ENCODE assay signal across 9 cellular contexts in genomic region chr2:218367415-218368149, GRCh38. TPM values are rescaled to one million over a fixed set of nuclear protein-coding genes. Genes with fewer than 3 reads are reported as not detected.
A peak's percentile ranks its signal among the peaks of the same experiment; 100 is the strongest.
DNase-seq lines count a peak whose midpoint lies in the region; ATAC-seq and TF ChIP-seq lines count a peak whose summit lies in the region.
"Had no signal": no experiment of that assay in that cellular context is flagged by ENCODE, and none has a peak within 500 bp of the region (broad histone marks: within the 10 kb centered on the region; RNA-seq: fewer than 3 reads in every experiment).

No MANE protein-coding gene starts in this region.

- peak overlapping the region; percentile 59 for H3K4me3 ChIP-seq in lower lobe of right lung

- peaks cover 55% of the 10 kb centered on the region for H3K4me1 ChIP-seq in lower lobe of right lung

- H3K27ac ChIP-seq in lower lobe of right lung = peak overlapping the region; percentile 95

- H3K9me3 Mint-ChIP-seq in IgD-negative memory B cell = no peaks in the 10 kb centered on the region
- H3K9me3 Mint-ChIP-seq in activated CD4-positive, alpha-beta T cell treated with anti-CD3 and anti-CD28 coated beads, Interleukin-2, amount 10 ng/mL, durations not matched to agents 24 days and 14 days = no peaks in the 10 kb centered on the region

- H3K9me3 ChIP-seq in lower lobe of right lung = peaks cover 6% of the 10 kb centered on the region

- intact Hi-C loops in activated CD4-positive, alpha-beta T cell treated with anti-CD3 and anti-CD28 coated beads, Interleukin-2, amount 10 ng/mL, durations not matched to agents 24 days and 14 days (cut with micrococcal nuclease) = loop anchor here (2.0 to 5.0 kb wide), 2 partner anchors 31 to 75 kb away; partner anchors contain the start of genes CTDSP1 and TMBIM1
- intact Hi-C loops in lower lobe of right lung (cut with DNase I) = loop anchor here (10.0 kb wide), 1 partner anchor 73 kb away; the partner anchor contains the start of gene TMBIM1

- no peaks in the 10 kb centered on the region for H3K27me3 ChIP-seq in lower lobe of right lung (ENCODE audit: low read depth)

- H3K27me3 Mint-ChIP-seq in IgD-negative memory B cell = no peaks in the 10 kb centered on the region
- H3K27me3 Mint-ChIP-seq in activated CD4-positive, alpha-beta T cell treated with anti-CD3 and anti-CD28 coated beads, Interleukin-2, amount 10 ng/mL, durations not matched to agents 24 days and 14 days = peaks cover 29% of the 10 kb centered on the region

- H3K4me1 Mint-ChIP-seq in IgD-negative memory B cell = peaks cover 23 to 29% (median 27%) of the 10 kb centered on the region in 3 donors
- H3K4me1 Mint-ChIP-seq in activated CD4-positive, alpha-beta T cell treated with anti-CD3 and anti-CD28 coated beads, Interleukin-2, amount 10 ng/mL, durations not matched to agents 24 days and 14 days = peaks cover 4% of the 10 kb centered on the region

- DNase-seq in CMK (ENCODE audit: low read depth) = peak; percentile 88
- peak; percentile 92 for DNase-seq in activated CD4-positive, alpha-beta T cell treated with anti-CD3 and anti-CD28 coated beads, Interleukin-2, amount 10 ng/mL, durations not matched to agents 24 days and 14 days
- peak; percentile 21 for DNase-seq in dedifferentiated amniotic fluid mesenchymal stem cell (ENCODE audit: extremely low spot score)
- DNase-seq in lower lobe of right lung = peak; percentile 97
- DNase-seq in stimulated activated CD4-positive, alpha-beta T cell treated with anti-CD3 and anti-CD28 coated beads, TNF-alpha, amount 100 ng/mL, for 24 hours (ENCODE audit: low read depth in 3 of 3) = peak; percentile 22 to 73 (median 32)
- no peak for DNase-seq in NCI-H524 treated with DMSO at 0.1 percent for 48 hours (lab: John Stamatoyannopoulos, UW)

- ATAC-seq in GM21447 (IDR thresholded peaks at IDR 0.05; ENCODE audit: unreplicated experiment) (peak; percentile 92), lower lobe of right lung (peak; percentile 91 to 94)

- H3K36me3 ChIP-seq in lower lobe of right lung = no peaks in the 10 kb centered on the region

- H3K27ac Mint-ChIP-seq in IgD-negative memory B cell = peak overlapping the region; percentile 47 to 89 (median 58)
- peak overlapping the region; percentile 76 for H3K27ac Mint-ChIP-seq in activated CD4-positive, alpha-beta T cell treated with anti-CD3 and anti-CD28 coated beads, Interleukin-2, amount 10 ng/mL, durations not matched to agents 24 days and 14 days

- no peaks in the 10 kb centered on the region for H3K36me3 Mint-ChIP-seq in IgD-negative memory B cell
- H3K36me3 Mint-ChIP-seq in activated CD4-positive, alpha-beta T cell treated with anti-CD3 and anti-CD28 coated beads, Interleukin-2, amount 10 ng/mL, durations not matched to agents 24 days and 14 days (ENCODE audit: low read depth) = no peaks in the 10 kb centered on the region

- peak overlapping the region; percentile 74 to 91 (median 86) for H3K4me3 Mint-ChIP-seq in IgD-negative memory B cell
- H3K4me3 Mint-ChIP-seq in activated CD4-positive, alpha-beta T cell treated with anti-CD3 and anti-CD28 coated beads, Interleukin-2, amount 10 ng/mL, durations not matched to agents 24 days and 14 days = peak overlapping the region; percentile 80

- TF ChIP-seq CTCF in lower lobe of right lung (IDR thresholded peaks at IDR 0.05) = no peak

RNA-seq across cellular contexts. Expression of gene CATIP, which starts 10.9 kb away (rescaled TPM):
- polyA plus RNA-seq in IgD-negative memory B cell = 0.18 TPM
- total RNA-seq in activated CD4-positive, alpha-beta T cell treated with anti-CD3 and anti-CD28 coated beads, Interleukin-2, amount 10 ng/mL, durations not matched to agents 24 days and 14 days = not detected in 2 replicates
- total RNA-seq in lower lobe of right lung = 5.6 TPM
- total RNA-seq: T-helper 2 cell treated with Interferon-gamma antibody and Interleukin-4, amounts not matched to agents 100 ng/mL and 5 ng/mL, for 36 hours had no signal

RNA-seq across cellular contexts. Expression of gene SLC11A1, which starts 14.5 kb away (rescaled TPM):
- polyA plus RNA-seq in IgD-negative memory B cell = 1.3 TPM
- total RNA-seq in activated CD4-positive, alpha-beta T cell treated with anti-CD3 and anti-CD28 coated beads, Interleukin-2, amount 10 ng/mL, durations not matched to agents 24 days and 14 days = 0.12 and 0.19 TPM in 2 replicates
- total RNA-seq in lower lobe of right lung = 419 TPM

RNA-seq across cellular contexts. Expression of gene CTDSP1, which starts 32.1 kb away (rescaled TPM):
- polyA plus RNA-seq in IgD-negative memory B cell = 16.2 TPM
- 103 and 106 TPM in 2 replicates for total RNA-seq in activated CD4-positive, alpha-beta T cell treated with anti-CD3 and anti-CD28 coated beads, Interleukin-2, amount 10 ng/mL, durations not matched to agents 24 days and 14 days
- 168 TPM for total RNA-seq in lower lobe of right lung

RNA-seq across cellular contexts. Expression of gene VIL1, which starts 51.3 kb away (rescaled TPM):
- polyA plus RNA-seq in IgD-negative memory B cell = 0.28 TPM
- not detected in 2 replicates for total RNA-seq in activated CD4-positive, alpha-beta T cell treated with anti-CD3 and anti-CD28 coated beads, Interleukin-2, amount 10 ng/mL, durations not matched to agents 24 days and 14 days
- total RNA-seq in lower lobe of right lung = 0.41 TPM
- total RNA-seq: T-helper 2 cell treated with Interferon-gamma antibody and Interleukin-4, amounts not matched to agents 100 ng/mL and 5 ng/mL, for 36 hours had no signal

Comparison
In these comparisons a context has a peak if more than half of its experiments do, and no peak if none do; other contexts are left out.
1. RNA of gene SLC11A1, which starts 14.5 kb away (total RNA-seq): 419 TPM in lower lobe of right lung (single experiment); 0.12 to 0.19 TPM in activated CD4-positive, alpha-beta T cell treated with anti-CD3 and anti-CD28 coated beads, Interleukin-2, amount 10 ng/mL, durations not matched to agents 24 days and 14 days; every median in the first group is over 100 times any median in the second.